ENCODE assay signal across 29 cellular contexts in the genomic region with DNA sequence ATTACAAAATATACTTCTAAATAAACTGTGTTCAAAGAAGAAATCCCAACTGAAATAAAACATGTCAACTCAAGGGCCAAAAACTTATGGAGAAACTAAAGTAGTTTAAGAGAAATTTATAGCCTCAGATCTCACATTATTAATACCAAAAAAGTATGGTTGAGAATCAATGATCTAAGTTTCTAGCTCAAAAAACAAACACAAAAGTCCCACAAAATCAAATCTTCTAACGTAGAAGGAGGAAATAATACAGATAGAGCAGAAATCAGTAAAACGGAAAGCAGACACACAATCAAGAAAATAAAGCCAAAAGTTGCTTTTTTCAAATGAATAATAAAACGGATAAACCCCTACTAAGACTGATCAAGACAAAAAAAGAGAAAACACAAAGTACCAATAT. TPM values are rescaled to one million over a fixed set of nuclear protein-coding genes. Genes with fewer than 3 reads are reported as not detected.
"Had no signal": no experiment of that assay in that cellular context is flagged by ENCODE, and none has a peak within 500 bp of the region (broad histone marks: within the 10 kb centered on the region; RNA-seq: fewer than 3 reads in every experiment).

No MANE protein-coding gene starts in this region.

- H3K9me3 ChIP-seq: ovary, psoas muscle, spleen, suprapubic skin, testis, thyroid gland, transverse colon, upper lobe of right lung, uterus had no signal

- H3K4me3 ChIP-seq: neural progenitor cell, ovary, psoas muscle, skin epidermis, smooth muscle cell, spleen, suprapubic skin, testis, thyroid gland, transverse colon, upper lobe of right lung, uterus had no signal

- H3K36me3 ChIP-seq: neural progenitor cell, ovary, spleen, suprapubic skin, thyroid gland, transverse colon, upper lobe of right lung, uterus had no signal

- ATAC-seq: naive thymus-derived CD4-positive, alpha-beta T cell; natural killer cell; psoas muscle; right cardiac atrium; sciatic nerve; stimulated activated memory B cell treated with anti-CD40 and anti-IgM and Interleukin-4, amounts not matched to agents 10 μg/mL and 1 μg/mL and 100 μg/mL, for 72 hours; stimulated activated naive CD8-positive, alpha-beta T cell treated with anti-CD3 and anti-CD28 coated beads, Interleukin-15, amount 100 ng/mL, for 72 hours; stimulated activated naive CD8-positive, alpha-beta T cell treated with anti-CD3 and anti-CD28 coated beads, Interleukin-15, Interleukin-2, amounts not matched to agents 100 U/mL and 50 U/mL, for 24 hours; upper lobe of right lung had no signal

- H2AFZ ChIP-seq: neural progenitor cell, parathyroid adenoma had no signal

- H3K27ac ChIP-seq: neural progenitor cell, ovary, parathyroid adenoma, psoas muscle, skin epidermis, spleen, suprapubic skin, testis, thyroid gland, transverse colon, upper lobe of right lung, uterus had no signal

- H3K79me2 ChIP-seq: parathyroid adenoma had no signal

- DNase-seq: naive thymus-derived CD4-positive, alpha-beta T cell; natural killer cell; occipital lobe; ovary; posterior cingulate gyrus; psoas muscle; right cardiac atrium; spleen; stimulated activated CD4-positive, alpha-beta T cell treated with anti-CD3 and anti-CD28 coated beads, Interleukin-12 subunit alpha, Interleukin-12 subunit beta, amount 100 ng/mL, for 4 hours; stimulated activated CD4-positive, alpha-beta T cell treated with anti-CD3 and anti-CD28 coated beads, Interleukin-1b, Interleukin-23, amount 100 ng/mL, for 48 hours; stimulated activated CD4-positive, alpha-beta T cell treated with anti-CD3 and anti-CD28 coated beads, Interleukin-4, amount 100 ng/mL, for 1 hour; stimulated activated CD4-positive, alpha-beta T cell treated with anti-CD3 and anti-CD28 coated beads, Interleukin-4, amount 100 ng/mL, for 4 hours; stimulated activated CD8-positive, alpha-beta memory T cell treated with anti-CD3 and anti-CD28 coated beads, Interleukin-4, amount 100 ng/mL, for 48 hours; stimulated activated naive CD4-positive, alpha-beta T cell; stimulated activated naive CD8-positive, alpha-beta T cell treated with anti-CD3 and anti-CD28 coated beads, Interleukin-15, amount 100 ng/mL, for 72 hours; stimulated activated naive CD8-positive, alpha-beta T cell treated with anti-CD3 and anti-CD28 coated beads, Interleukin-15, Interleukin-2, amounts not matched to agents 100 U/mL and 50 U/mL, for 24 hours; substantia nigra; testis; thyroid gland; transverse colon; upper lobe of right lung; uterus had no signal

- H3K4me1 ChIP-seq: psoas muscle, upper lobe of right lung had no signal

- H3K27me3 ChIP-seq: ovary, testis, thyroid gland, uterus had no signal

- H3K4me2 ChIP-seq: neural progenitor cell, smooth muscle cell had no signal

- H3K9ac ChIP-seq: neural progenitor cell, parathyroid adenoma had no signal

RNA-seq across cellular contexts. Expression of a gene that starts 2.9 kb away (rescaled TPM):
- total RNA-seq: naive thymus-derived CD4-positive, alpha-beta T cell; natural killer cell had no signal
